ENCODE assay signal across 20 cellular contexts in the genomic region with DNA sequence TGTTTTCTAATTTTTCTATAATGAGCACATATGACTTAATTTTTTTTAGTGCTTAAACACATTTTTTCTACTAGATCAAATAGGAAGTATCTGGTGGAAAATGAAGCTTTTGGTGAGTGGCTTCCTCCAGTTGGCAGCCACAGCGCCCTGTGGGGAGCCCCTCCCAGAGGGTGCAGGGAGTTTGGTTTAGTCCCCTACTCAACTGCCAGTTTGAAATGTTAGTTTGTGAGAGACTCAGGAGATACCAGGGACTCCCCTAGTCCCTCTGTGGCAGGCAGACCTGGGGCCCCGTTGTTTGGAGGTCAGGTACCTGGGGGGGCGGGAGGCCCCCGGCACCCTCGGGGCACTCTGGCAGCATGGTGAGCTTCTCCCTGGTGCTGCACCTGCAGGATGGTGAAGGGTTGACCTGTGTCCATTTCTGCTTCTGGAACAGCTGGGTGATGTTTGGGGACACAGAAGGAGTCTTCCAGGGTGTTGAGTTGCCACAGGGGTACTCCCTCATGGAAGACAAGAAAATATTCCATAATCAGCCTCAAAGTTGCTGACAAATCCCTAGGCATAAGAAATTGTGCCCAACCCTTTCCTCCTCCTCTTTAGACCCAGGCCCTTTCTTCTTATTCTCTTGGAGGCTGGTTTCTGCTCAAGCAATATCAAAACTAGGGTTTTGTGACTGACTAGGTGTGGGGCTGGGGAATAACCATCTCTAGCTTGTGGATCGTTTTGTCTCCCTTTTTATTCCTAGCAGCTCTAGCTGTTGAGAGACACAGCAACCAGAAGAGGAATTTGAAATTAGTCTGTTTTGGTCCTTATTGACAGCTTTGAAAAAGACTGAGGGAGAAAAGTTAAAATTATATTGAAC.
A peak's percentile ranks its signal among the peaks of the same experiment; 100 is the strongest.
DNase-seq lines count a peak whose midpoint lies in the region; ATAC-seq and TF ChIP-seq lines count a peak whose summit lies in the region.
"Had no signal": no experiment of that assay in that cellular context is flagged by ENCODE, and none has a peak within 500 bp of the region (broad histone marks: within the 10 kb centered on the region; RNA-seq: fewer than 3 reads in every experiment).

No MANE protein-coding gene starts in this region.

- DNase-seq in DND-41 (peak; percentile 20), immature natural killer cell (peak; percentile 25 to 40 (median 26)), neuronal stem cell (ENCODE audit: low spot score) (no peak), NCI-H1694 (lab: John Stamatoyannopoulos, UW) (no peak), ACHN (no peak), progenitor cell of endocrine pancreas (ENCODE audit: low spot score, unreplicated experiment) (no peak), NCI-H345 (lab: John Stamatoyannopoulos, UW) (no peak)
- DNase-seq: Caco-2; CD4-positive, CD25-positive, alpha-beta regulatory T cell; CD8-positive, alpha-beta T cell; DMS153; EL; GDM1; GOT3 had no signal

- H3K27me3 ChIP-seq in DND-41 (ENCODE audit: insufficient read depth, low read length, poor library complexity), result no peaks in the 10 kb centered on the region
- peaks cover 0 to 13% (median 0%) of the 10 kb centered on the region in 3 experiments for H3K27me3 ChIP-seq in neuronal stem cell (ENCODE audit: control insufficient read depth in 3 of 3, insufficient read depth in 3 of 3, low read depth in 1 of 3, low read length in 3 of 3)
- H3K27me3 ChIP-seq: BLaER1 had no signal

- no peaks in the 10 kb centered on the region for H3K36me3 ChIP-seq in DND-41 (ENCODE audit: insufficient read depth, low read length)
- H3K36me3 ChIP-seq in HEK293 (ENCODE audit: control insufficient read depth in 2 of 2, insufficient read depth in 1 of 2, low read length in 2 of 2), result no peaks in the 10 kb centered on the region
- H3K36me3 ChIP-seq in neuronal stem cell (replicated peaks in 1 of 2; ENCODE audit: control insufficient read depth in 2 of 2, insufficient read depth in 2 of 2, low read length in 2 of 2), result no peaks in the 10 kb centered on the region
- H3K36me3 ChIP-seq: BLaER1, HAP-1 had no signal

- no peak overlapping the region for H2BK5ac ChIP-seq in neuronal stem cell (ENCODE audit: low read length)

- H3K27me3 Mint-ChIP-seq in immature natural killer cell (ENCODE audit: low read depth in 3 of 3), result peaks cover 0 to 6% (median 4%) of the 10 kb centered on the region in 3 donors
- H3K27me3 Mint-ChIP-seq in progenitor cell of endocrine pancreas, result peaks cover 15% of the 10 kb centered on the region
- H3K27me3 Mint-ChIP-seq: CD4-positive, CD25-positive, alpha-beta regulatory T cell had no signal

- in situ Hi-C loops in ACHN (cut with HindIII; ENCODE audit: low pct_ligation_motif_present, low pct_unique_long_range_greater_than_20kb, low sequenced_read_pairs), result loop anchor here (25.0 kb wide), 1 partner anchor 333 kb away; no protein-coding TSS in a partner anchor

- H3K9me3 ChIP-seq in DND-41 (ENCODE audit: insufficient read depth, low read length, severe bottlenecking) (no peaks in the 10 kb centered on the region), HEK293 (ENCODE audit: control insufficient read depth, insufficient read depth, low read depth, low read length) (no peaks in the 10 kb centered on the region), neuronal stem cell (replicated peaks in 1 of 2; ENCODE audit: control insufficient read depth in 2 of 2, insufficient read depth in 1 of 2, low read depth in 1 of 2, low read length in 2 of 2) (no peaks in the 10 kb centered on the region)
- H3K9me3 ChIP-seq: BLaER1, Caco-2, HAP-1 had no signal

- no peak overlapping the region for H2AFZ ChIP-seq in DND-41 (ENCODE audit: low read depth, low read length)
- H2AFZ ChIP-seq in neuronal stem cell (ENCODE audit: low read length), result no peak overlapping the region

- peaks cover 47 to 65% of the 10 kb centered on the region in 2 donors for H3K4me1 Mint-ChIP-seq in immature natural killer cell
- no peaks in the 10 kb centered on the region for H3K4me1 Mint-ChIP-seq in progenitor cell of endocrine pancreas (ENCODE audit: low read depth)
- H3K4me1 Mint-ChIP-seq: B cell had no signal

- H3K4me2 ChIP-seq in DND-41 (ENCODE audit: insufficient read depth, low read length) (no peak overlapping the region), neuronal stem cell (ENCODE audit: insufficient read depth, low read length, poor library complexity, severe bottlenecking) (no peak overlapping the region)
- H3K4me2 ChIP-seq: BLaER1 had no signal

- no peak overlapping the region for H4K8ac ChIP-seq in neuronal stem cell (ENCODE audit: low read depth, low read length)

- no CpG with 5 or more reads among the region's 6 CpGs for WGBS in neuronal stem cell (ENCODE audit: extremely low coverage in 2 of 2, insufficient read length in 2 of 2, insufficient replicate concordance in 1 of 2), 2 donors

- H4K91ac ChIP-seq in neuronal stem cell (ENCODE audit: low read depth, low read length, poor library complexity), result no peak overlapping the region

- no peaks in the 10 kb centered on the region for H3K79me1 ChIP-seq in neuronal stem cell (ENCODE audit: low read depth, low read length)

- H3K23ac ChIP-seq in neuronal stem cell (ENCODE audit: low read depth, low read length, poor library complexity), result no peak overlapping the region

- H2AK5ac ChIP-seq in neuronal stem cell (ENCODE audit: low read depth, low read length), result peak overlapping the region; percentile 50

- CTCF ChIA-PET in HEK293 (lab: Yijun Ruan, JAX), result interaction anchor here (0.6 to 13.6 kb wide), 5 partner anchors 10 to 463 kb away, joined by 3 to 285 read pairs (median 4); no protein-coding TSS in a partner anchor

- no peak overlapping the region for H2BK12ac ChIP-seq in neuronal stem cell (ENCODE audit: low read length)

- no peak overlapping the region for H2BK15ac ChIP-seq in neuronal stem cell (ENCODE audit: low read length)

- H3K36me3 Mint-ChIP-seq in immature natural killer cell (no peaks in the 10 kb centered on the region), progenitor cell of endocrine pancreas (ENCODE audit: insufficient read depth) (no peaks in the 10 kb centered on the region)
- H3K36me3 Mint-ChIP-seq: CD4-positive, CD25-positive, alpha-beta regulatory T cell; CD8-positive, alpha-beta T cell had no signal

- H3K4me3 Mint-ChIP-seq in immature natural killer cell (peak overlapping the region; percentile 62 to 76 (median 69)), progenitor cell of endocrine pancreas (ENCODE audit: low read depth) (no peak overlapping the region)
- H3K4me3 Mint-ChIP-seq: B cell; CD4-positive, CD25-positive, alpha-beta regulatory T cell; CD8-positive, alpha-beta T cell had no signal

- no peaks in the 10 kb centered on the region for H3K79me2 ChIP-seq in DND-41 (ENCODE audit: insufficient read depth, low read length)

- H3K4me1 ChIP-seq in DND-41 (ENCODE audit: insufficient read depth, low read length) (no peaks in the 10 kb centered on the region), HEK293 (ENCODE audit: control insufficient read depth, insufficient read depth, low read length) (no peaks in the 10 kb centered on the region), neuronal stem cell (ENCODE audit: control insufficient read depth in 2 of 2, insufficient read depth in 1 of 2, low read depth in 1 of 2, low read length in 2 of 2) (peaks cover 0 to 2% of the 10 kb centered on the region in 2 donors)
- H3K4me1 ChIP-seq: HAP-1 had no signal

- no peak overlapping the region for H3K18ac ChIP-seq in neuronal stem cell (ENCODE audit: low read length)

- H3K4me3 ChIP-seq in DND-41 (ENCODE audit: low read depth in 1 of 2, low read length in 2 of 2), result no peak overlapping the region
- no peak overlapping the region for H3K4me3 ChIP-seq in HEK293 (ENCODE audit: low read depth, low read length)
- no peak overlapping the region for H3K4me3 ChIP-seq in neuronal stem cell (ENCODE audit: low read length in 2 of 2)
- H3K4me3 ChIP-seq: BLaER1, GM12878, HAP-1 had no signal

- 0 out of 3 replicates have a peak, but pooled peaks have one; percentile 29 for ATAC-seq in DND-41 (ENCODE audit: insufficient read depth, low read depth)
- ATAC-seq: CD8-positive, alpha-beta T cell; GM12878 had no signal

- H3K27ac Mint-ChIP-seq in immature natural killer cell, result peak overlapping the region in 4 of 6 donors; percentile 20 to 80 (median 48)
- no peak overlapping the region for H3K27ac Mint-ChIP-seq in progenitor cell of endocrine pancreas
- H3K27ac Mint-ChIP-seq: B cell; CD8-positive, alpha-beta T cell had no signal

- H3K27ac ChIP-seq in DND-41 (ENCODE audit: low read length), result no peak overlapping the region
- no peak overlapping the region for H3K27ac ChIP-seq in HEK293 (ENCODE audit: extremely low read depth, low read depth, low read length)
- no peak overlapping the region for H3K27ac ChIP-seq in neuronal stem cell (replicated peaks; ENCODE audit: low read length)
- H3K27ac ChIP-seq: BLaER1, C4-2B had no signal

- H3K9ac ChIP-seq in DND-41 (ENCODE audit: low read depth, low read length) (no peak overlapping the region), neuronal stem cell (ENCODE audit: low read depth, low read length, poor library complexity) (no peak overlapping the region)
- H3K9ac ChIP-seq: BLaER1 had no signal

- no peak overlapping the region for H3K14ac ChIP-seq in neuronal stem cell (ENCODE audit: low read length)

- H4K20me1 ChIP-seq in DND-41 (ENCODE audit: insufficient read depth, low read length), result no peaks in the 10 kb centered on the region
- H4K20me1 ChIP-seq: BLaER1 had no signal

- POLR2A ChIA-PET in HEK293 (lab: Yijun Ruan, JAX), result no interaction called here

- TF ChIP-seq CTCF in DND-41 (IDR thresholded peaks at IDR 0.05; ENCODE audit: borderline replicate concordance, extremely low read depth, low read length, poor library complexity, severe bottlenecking) (no peak), HEK293 (tag by site-specific recombination; IDR thresholded peaks at IDR 0.05) (no peak), progenitor cell of endocrine pancreas (IDR thresholded peaks at IDR 0.05; ENCODE audit: unreplicated experiment) (no peak)

- H3K4ac ChIP-seq in neuronal stem cell (ENCODE audit: low read length), result no peak overlapping the region

- H2BK120ac ChIP-seq in neuronal stem cell (ENCODE audit: low read depth, low read length), result no peak overlapping the region

- H3K9me3 Mint-ChIP-seq in immature natural killer cell (no peaks in the 10 kb centered on the region), progenitor cell of endocrine pancreas (ENCODE audit: low read depth) (no peaks in the 10 kb centered on the region)
- H3K9me3 Mint-ChIP-seq: CD4-positive, CD25-positive, alpha-beta regulatory T cell; CD8-positive, alpha-beta T cell had no signal

TF ChIP-seq in HEK293, 187 proteins besides CTCF, POLR2A, EP300 and RAD21:
- TF ChIP-seq ZNF335 (tag by site-specific recombination; conservative IDR thresholded peaks at IDR 0.05) (0 out of 2 replicates have a peak, but pooled peaks have one; percentile 20), ZNF211 (tag by site-specific recombination; IDR thresholded peaks at IDR 0.05; ENCODE audit: low read depth) (no peak)

Comparison
In these comparisons a context has a peak if more than half of its experiments do, and no peak if none do; other contexts are left out.
1. DNase-seq: peak in DND-41 (single experiment) and immature natural killer cell (3 of 3); none in neuronal stem cell (single experiment), NCI-H1694 (single experiment), ACHN (single experiment), progenitor cell of endocrine pancreas (single experiment) and NCI-H345 (single experiment).